20 cellular contexts compared by ENCODE assay signal in the genomic region with DNA sequence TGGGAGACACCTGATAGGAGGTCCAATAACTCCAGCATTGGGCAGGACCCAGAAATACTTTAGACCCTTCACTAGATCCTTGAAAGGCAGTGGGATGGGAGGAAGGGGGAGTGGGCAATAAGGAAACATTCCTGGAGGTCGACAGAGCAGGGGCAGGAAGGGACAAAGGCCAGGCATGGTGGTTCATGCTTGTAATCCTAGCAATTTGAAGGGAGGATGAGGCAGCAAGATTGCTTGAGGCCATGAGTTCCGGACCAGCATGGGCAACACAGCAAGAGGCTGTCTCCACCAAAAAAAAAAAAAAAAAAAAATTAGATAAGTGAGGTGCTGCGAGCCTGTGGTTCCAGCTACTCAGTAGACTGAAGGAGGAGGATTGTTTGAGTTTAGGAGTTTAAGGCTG.
"Had no signal": no experiment of that assay in that cellular context is flagged by ENCODE, and none has a peak within 500 bp of the region (broad histone marks: within the 10 kb centered on the region; RNA-seq: fewer than 3 reads in every experiment).

No MANE protein-coding gene starts in this region.

- H3K27ac Mint-ChIP-seq: IgD-negative memory B cell had no signal

- H3K4me1 Mint-ChIP-seq: IgD-negative memory B cell had no signal

- H3K4me2 ChIP-seq: KMS-11, SK-N-SH had no signal

- H3K9me3 ChIP-seq: SK-N-SH had no signal

- H3K4me3 Mint-ChIP-seq: IgD-negative memory B cell had no signal

- H3K27ac ChIP-seq: KMS-11 had no signal

- H3K4me3 ChIP-seq: K562 had no signal

- H3K36me3 Mint-ChIP-seq: IgD-negative memory B cell had no signal

- H3K9ac ChIP-seq: KMS-11, SK-N-SH had no signal

- FAIRE-seq: K562, RCC 7860 had no signal

- ATAC-seq: K562 had no signal

- DNase-seq: Kasumi-1, MM.1S, NCI-H1092 treated with DMSO at 0.1 percent for 48 hours, NCI-H146, NCI-H1694 treated with DMSO at 0.1 percent for 48 hours, NCI-H1930, NCI-H2081, NCI-H2107, NCI-H2227 treated with DMSO at 0.1 percent for 48 hours, NCI-H524, NCI-H526 treated with DMSO at 0.1 percent for 48 hours, NCI-H774, Right ventricle myocardium superior, RPMI8226, SK-N-SH, SW 1271 had no signal
